In the genomic region with DNA sequence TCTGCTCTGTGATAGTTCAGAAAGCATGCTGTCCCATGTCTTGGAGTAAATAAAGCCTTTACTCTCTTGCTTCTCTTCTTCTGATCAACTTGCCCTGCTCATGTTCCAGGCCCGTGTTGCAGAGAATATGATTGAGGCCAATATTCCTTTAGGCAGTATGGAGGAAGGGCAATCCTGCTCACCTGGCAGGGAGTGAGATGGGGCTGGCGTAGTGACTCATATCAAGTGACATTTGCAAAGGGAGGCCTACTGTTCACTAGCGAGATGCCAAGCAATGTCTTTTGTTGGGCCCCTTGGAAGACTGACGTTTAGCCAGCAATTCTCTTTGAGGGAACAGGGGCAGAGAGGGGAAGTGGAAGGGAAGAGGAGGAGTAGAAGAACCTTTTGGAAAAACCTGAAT, we compare ENCODE assay signal across 23 cellular contexts.
"Had no signal": no experiment of that assay in that cellular context is flagged by ENCODE, and none has a peak within 500 bp of the region (broad histone marks: within the 10 kb centered on the region; RNA-seq: fewer than 3 reads in every experiment).

No MANE protein-coding gene starts in this region.

- H3K79me2 ChIP-seq: parathyroid adenoma had no signal

- FAIRE-seq: kidney had no signal

- H3K9ac ChIP-seq: parathyroid adenoma had no signal

- ATAC-seq: left colon; left lung; lower lobe of right lung; naive thymus-derived CD8-positive, alpha-beta T cell; stimulated activated naive B cell treated with anti-CD40 and anti-IgM and Interleukin-4, amounts not matched to agents 10 μg/mL and 1 μg/mL and 100 μg/mL, for 72 hours had no signal

- H3K9me3 ChIP-seq: neutrophil, right lobe of liver, uterus had no signal

- H3K4me3 ChIP-seq: left lung, lower lobe of right lung, right atrium auricular region, right lobe of liver, smooth muscle cell, tibial nerve, uterus had no signal

- H3K27me3 ChIP-seq: left lung, neutrophil, right atrium auricular region, right lobe of liver, tibial nerve, uterus had no signal

- H3K36me3 ChIP-seq: left lung, lower lobe of right lung, neutrophil, right atrium auricular region, right lobe of liver, tibial nerve, uterus had no signal

- H3K9me3 Mint-ChIP-seq: type B pancreatic cell had no signal

- H3K27ac ChIP-seq: left lung, lower lobe of right lung, neutrophil, parathyroid adenoma, right atrium auricular region, right lobe of liver, tibial nerve, uterus had no signal

- H3K27me3 Mint-ChIP-seq: naive thymus-derived CD8-positive, alpha-beta T cell; stimulated activated naive CD8-positive, alpha-beta T cell treated with anti-CD3 and anti-CD28 coated beads, Interleukin-15, Interleukin-2, amounts not matched to agents 100 ng/mL and 50 ng/mL, for 24 hours; type B pancreatic cell had no signal

- H3K27ac Mint-ChIP-seq: nephron; progenitor cell of endocrine pancreas; stimulated activated naive B cell treated with anti-CD40 and anti-IgM and Interleukin-4, amounts not matched to agents 10 μg/mL and 1 μg/mL and 100 μg/mL, for 72 hours; stimulated activated naive CD8-positive, alpha-beta T cell treated with anti-CD3 and anti-CD28 coated beads, Interleukin-15, Interleukin-2, amounts not matched to agents 100 ng/mL and 50 ng/mL, for 24 hours; type B pancreatic cell had no signal

- H2AFZ ChIP-seq: parathyroid adenoma had no signal

- H3K4me3 Mint-ChIP-seq: naive thymus-derived CD8-positive, alpha-beta T cell; nephron; neural crest cell; stimulated activated naive B cell treated with anti-CD40 and anti-IgM and Interleukin-4, amounts not matched to agents 10 μg/mL and 1 μg/mL and 100 μg/mL, for 72 hours; stimulated activated naive CD8-positive, alpha-beta T cell treated with anti-CD3 and anti-CD28 coated beads, Interleukin-15, Interleukin-2, amounts not matched to agents 100 ng/mL and 50 ng/mL, for 24 hours; type B pancreatic cell had no signal

- H3K4me1 ChIP-seq: uterus had no signal

- H3K4me2 ChIP-seq: smooth muscle cell had no signal

- DNase-seq: hippocampal formation; kidney; left colon; left lung; lower lobe of right lung; naive thymus-derived CD8-positive, alpha-beta T cell; occipital lobe; right lobe of liver; stimulated activated CD4-positive, alpha-beta T cell treated with anti-CD3 and anti-CD28 coated beads, Interleukin-2, amount 100 ng/mL, for 24 hours; stimulated activated CD4-positive, alpha-beta T cell treated with anti-CD3 and anti-CD28 coated beads, Interleukin-4, amount 100 ng/mL, for 1 hour; stimulated activated naive B cell treated with anti-CD40 and anti-IgM and Interleukin-4, amounts not matched to agents 10 μg/mL and 1 μg/mL and 100 μg/mL, for 72 hours; substantia nigra; uterus had no signal
